In genomic region chr14:55372423-55372822, GRCh38 we compare ENCODE assay signal across 25 cellular contexts. TPM values are rescaled to one million over a fixed set of nuclear protein-coding genes. Genes with fewer than 3 reads are reported as not detected.
DNase-seq lines count a peak whose midpoint lies in the region; ATAC-seq and TF ChIP-seq lines count a peak whose summit lies in the region.
"Had no signal": no experiment of that assay in that cellular context is flagged by ENCODE, and none has a peak within 500 bp of the region (broad histone marks: within the 10 kb centered on the region; RNA-seq: fewer than 3 reads in every experiment).

No MANE protein-coding gene starts in this region.

- dilution Hi-C loops in IMR-90 (cut with HindIII; ENCODE audit: low sequenced_read_pairs, unreplicated experiment) = no loop called here

- CTCF ChIA-PET in activated CD4-positive, alpha-beta memory T cell treated with anti-CD3 and anti-CD28 coated beads for 36 hours (lab: Charles Lee) = interaction anchor here (1.1 to 2.8 kb wide), 6 partner anchors 14 to 127 kb away, joined by 3 to 21 read pairs (median 5); no protein-coding TSS in a partner anchor
- CTCF ChIA-PET in activated CD4-positive, alpha-beta memory T cell treated with anti-CD3 and anti-CD28 coated beads, Interleukin-2, amount 10 ng/mL, durations not matched to agents 7 days and 5 days (lab: Charles Lee) = interaction anchor here (0.6 to 1.6 kb wide), 2 partner anchors 55 to 392 kb away, joined by 3 to 4 read pairs; no protein-coding TSS in a partner anchor
- CTCF ChIA-PET in IMR-90 (lab: Yijun Ruan, JAX) = no interaction called here

- H3K4me3 ChIP-seq in IMR-90 (ENCODE audit: insufficient read depth, low read depth, low read length) = no peak overlapping the region
- H3K4me3 ChIP-seq in trophoblast cell (ENCODE audit: low read depth, low read length) = no peak overlapping the region
- H3K4me3 ChIP-seq: A549, smooth muscle cell, thoracic aorta, vagina had no signal

- H3K9me3 ChIP-seq in IMR-90 (ENCODE audit: control insufficient read depth, insufficient read depth, low read length) (no peaks in the 10 kb centered on the region), trophoblast cell (ENCODE audit: insufficient read depth, low read depth, low read length) (no peaks in the 10 kb centered on the region)
- H3K9me3 ChIP-seq: A549, thoracic aorta, vagina had no signal

- H2BK120ac ChIP-seq in IMR-90 (ENCODE audit: low read depth, low read length) = no peak overlapping the region
- no peak overlapping the region for H2BK120ac ChIP-seq in trophoblast cell (ENCODE audit: insufficient read depth, low read length, poor library complexity)

- H3K4me3 Mint-ChIP-seq in activated CD4-positive, alpha-beta memory T cell treated with anti-CD3 and anti-CD28 coated beads for 36 hours = no peak overlapping the region
- H3K4me3 Mint-ChIP-seq in activated CD4-positive, alpha-beta memory T cell treated with anti-CD3 and anti-CD28 coated beads, Interleukin-2, amount 10 ng/mL, durations not matched to agents 7 days and 5 days = no peak overlapping the region
- H3K4me3 Mint-ChIP-seq in central memory CD8-positive, alpha-beta T cell = no peak overlapping the region

- no peak overlapping the region for H4K5ac ChIP-seq in IMR-90 (ENCODE audit: low read depth, low read length)

- no peaks in the 10 kb centered on the region for H3K9me1 ChIP-seq in IMR-90 (ENCODE audit: insufficient read depth, low read length)

- H3K18ac ChIP-seq in IMR-90 (ENCODE audit: low read depth, low read length) (no peak overlapping the region), trophoblast cell (ENCODE audit: low read length) (no peak overlapping the region)

- peak overlapping the region; percentile 91 for H3K27ac Mint-ChIP-seq in activated CD4-positive, alpha-beta memory T cell treated with anti-CD3 and anti-CD28 coated beads for 36 hours
- H3K27ac Mint-ChIP-seq in activated CD4-positive, alpha-beta memory T cell treated with anti-CD3 and anti-CD28 coated beads, Interleukin-2, amount 10 ng/mL, durations not matched to agents 7 days and 5 days = no peak overlapping the region
- H3K27ac Mint-ChIP-seq in central memory CD8-positive, alpha-beta T cell (ENCODE audit: low read depth) = peak overlapping the region; percentile 89

- no peak overlapping the region for H3K56ac ChIP-seq in IMR-90 (ENCODE audit: extremely low read depth, insufficient read depth, low read length)

- H4K8ac ChIP-seq in IMR-90 (ENCODE audit: low read depth in 2 of 2, low read length in 2 of 2) (no peak overlapping the region), trophoblast cell (ENCODE audit: low read depth, low read length) (no peak overlapping the region)

- H3K4me1 Mint-ChIP-seq in activated CD4-positive, alpha-beta memory T cell treated with anti-CD3 and anti-CD28 coated beads for 36 hours (ENCODE audit: low read depth) = peaks cover 45% of the 10 kb centered on the region
- peaks cover 22% of the 10 kb centered on the region for H3K4me1 Mint-ChIP-seq in activated CD4-positive, alpha-beta memory T cell treated with anti-CD3 and anti-CD28 coated beads, Interleukin-2, amount 10 ng/mL, durations not matched to agents 7 days and 5 days
- peaks cover 25% of the 10 kb centered on the region for H3K4me1 Mint-ChIP-seq in central memory CD8-positive, alpha-beta T cell

- intact Hi-C loops in activated CD4-positive, alpha-beta memory T cell treated with anti-CD3 and anti-CD28 coated beads for 36 hours (cut with micrococcal nuclease) = loop anchor here (2.0 to 5.0 kb wide), 2 partner anchors 18 to 275 kb away; no protein-coding TSS in a partner anchor
- intact Hi-C loops in IMR-90 (cut with micrococcal nuclease) = no loop called here
- intact Hi-C loops in cardiac septum (cut with DNase I) = no loop called here

- no peak overlapping the region for H2AFZ ChIP-seq in IMR-90 (replicated peaks; ENCODE audit: low read length, poor library complexity)
- H2AFZ ChIP-seq in trophoblast cell (ENCODE audit: insufficient read depth, low read length, poor library complexity) = no peak overlapping the region

- no peaks in the 10 kb centered on the region for H3K27me3 Mint-ChIP-seq in activated CD4-positive, alpha-beta memory T cell treated with anti-CD3 and anti-CD28 coated beads for 36 hours
- H3K27me3 Mint-ChIP-seq in activated CD4-positive, alpha-beta memory T cell treated with anti-CD3 and anti-CD28 coated beads, Interleukin-2, amount 10 ng/mL, durations not matched to agents 7 days and 5 days = no peaks in the 10 kb centered on the region
- no peaks in the 10 kb centered on the region for H3K27me3 Mint-ChIP-seq in central memory CD8-positive, alpha-beta T cell

- no peaks in the 10 kb centered on the region for H3K9me3 Mint-ChIP-seq in activated CD4-positive, alpha-beta memory T cell treated with anti-CD3 and anti-CD28 coated beads for 36 hours
- H3K9me3 Mint-ChIP-seq in activated CD4-positive, alpha-beta memory T cell treated with anti-CD3 and anti-CD28 coated beads, Interleukin-2, amount 10 ng/mL, durations not matched to agents 7 days and 5 days = no peaks in the 10 kb centered on the region
- no peaks in the 10 kb centered on the region for H3K9me3 Mint-ChIP-seq in central memory CD8-positive, alpha-beta T cell

- H2BK15ac ChIP-seq in IMR-90 (ENCODE audit: low read depth, low read length) = no peak overlapping the region

- H3K4me1 ChIP-seq in IMR-90 (ENCODE audit: control insufficient read depth, insufficient read depth, low read length) = peaks cover 4% of the 10 kb centered on the region; the same call in 1 of the 2 replicates
- H3K4me1 ChIP-seq in trophoblast cell (ENCODE audit: control insufficient read depth in 1 of 2, insufficient read depth in 2 of 2, low read length in 2 of 2) = no peaks in the 10 kb centered on the region
- H3K4me1 ChIP-seq: A549 had no signal

- H3K4ac ChIP-seq in IMR-90 (ENCODE audit: low read depth, low read length) (no peak overlapping the region), trophoblast cell (ENCODE audit: low read depth, low read length) (no peak overlapping the region)

- no peak for TF ChIP-seq POLR2A in IMR-90 (IDR thresholded peaks at IDR 0.05; ENCODE audit: low read depth, low read length)

- TF ChIP-seq RAD21 in IMR-90 (IDR thresholded peaks at IDR 0.05; ENCODE audit: low read length) = no peak

- peak overlapping the region; percentile 5 for H4K12ac ChIP-seq in trophoblast cell (ENCODE audit: low read depth, low read length)

- H3K27me3 ChIP-seq in IMR-90 (ENCODE audit: control insufficient read depth, insufficient read depth, low read length) (no peaks in the 10 kb centered on the region), trophoblast cell (ENCODE audit: insufficient read depth, low read length) (no peaks in the 10 kb centered on the region)
- H3K27me3 ChIP-seq: vagina had no signal

- peaks cover 18% of the 10 kb centered on the region for H3K36me3 ChIP-seq in IMR-90 (ENCODE audit: control insufficient read depth, insufficient read depth, low read length)
- H3K36me3 ChIP-seq in trophoblast cell (ENCODE audit: control insufficient read depth in 1 of 2, insufficient read depth in 2 of 2, low read length in 2 of 2) = peaks cover 7 to 16% of the 10 kb centered on the region in 2 experiments

- POLR2A ChIA-PET in activated CD4-positive, alpha-beta memory T cell treated with anti-CD3 and anti-CD28 coated beads for 36 hours (lab: Charles Lee) = interaction anchor here (1.2 to 1.7 kb wide), 2 partner anchors 10 to 14 kb away, joined by 3 to 8 read pairs; no protein-coding TSS in a partner anchor
- POLR2A ChIA-PET in activated CD4-positive, alpha-beta memory T cell treated with anti-CD3 and anti-CD28 coated beads, Interleukin-2, amount 10 ng/mL, durations not matched to agents 7 days and 5 days (lab: Charles Lee) = interaction anchor here (1.1 to 1.3 kb wide), 2 partner anchors 20 to 346 kb away, joined by 3 read pairs; partner anchors contain the start of genes SOCS4 and WDHD1
- POLR2A ChIA-PET in IMR-90 (lab: Charles Lee; ENCODE audit: unreplicated experiment) = no interaction called here

- H2BK12ac ChIP-seq in trophoblast cell (ENCODE audit: low read length) = no peak overlapping the region

- H2AK9ac ChIP-seq in IMR-90 (replicated peaks; ENCODE audit: low read depth, low read length, poor library complexity) = no peak overlapping the region

- no peaks in the 10 kb centered on the region for H4K20me1 ChIP-seq in IMR-90 (ENCODE audit: insufficient read depth, low read length)

- H4K91ac ChIP-seq in IMR-90 (ENCODE audit: insufficient read depth, low read depth, low read length) = peak overlapping the region; percentile 45; the same call in 1 of the 2 replicates
- H4K91ac ChIP-seq in trophoblast cell (ENCODE audit: low read depth, low read length) = no peak overlapping the region

- H3K27ac ChIP-seq in IMR-90 (ENCODE audit: insufficient read depth, low read length) (no peak overlapping the region), trophoblast cell (ENCODE audit: low read depth, low read length) (no peak overlapping the region)
- H3K27ac ChIP-seq: A549, thoracic aorta, vagina had no signal

- WGBS in IMR-90 (ENCODE audit: extremely low coverage in 2 of 2, insufficient read length in 1 of 2), 2 experiments = no CpG with 5 or more reads among the region's 1 CpG
- WGBS in trophoblast cell (ENCODE audit: extremely low coverage, insufficient coverage, insufficient read length) = no CpG with 5 or more reads among the region's 1 CpG

- no peak overlapping the region for H2BK5ac ChIP-seq in IMR-90 (ENCODE audit: low read depth, low read length, poor library complexity, severe bottlenecking)
- H2BK5ac ChIP-seq in trophoblast cell (ENCODE audit: low read depth, low read length, poor library complexity) = no peak overlapping the region

- H3K4me2 ChIP-seq in IMR-90 (ENCODE audit: low read depth, low read length) = no peak overlapping the region
- no peak overlapping the region for H3K4me2 ChIP-seq in trophoblast cell (ENCODE audit: low read length)
- H3K4me2 ChIP-seq: A549, smooth muscle cell had no signal

- no peak overlapping the region for H2BK20ac ChIP-seq in IMR-90 (ENCODE audit: low read depth, low read length)

- no peak for TF ChIP-seq CTCF in IMR-90 (conservative IDR thresholded peaks at IDR 0.05; ENCODE audit: low read depth, low read length)

- H2AK5ac ChIP-seq in IMR-90 (ENCODE audit: low read depth, low read length) = no peak overlapping the region
- no peak overlapping the region for H2AK5ac ChIP-seq in trophoblast cell (ENCODE audit: low read length)

- H3K36me3 Mint-ChIP-seq in activated CD4-positive, alpha-beta memory T cell treated with anti-CD3 and anti-CD28 coated beads for 36 hours = peaks cover 28% of the 10 kb centered on the region
- H3K36me3 Mint-ChIP-seq in activated CD4-positive, alpha-beta memory T cell treated with anti-CD3 and anti-CD28 coated beads, Interleukin-2, amount 10 ng/mL, durations not matched to agents 7 days and 5 days (ENCODE audit: low read depth) = peaks cover 40% of the 10 kb centered on the region
- peaks cover 29% of the 10 kb centered on the region for H3K36me3 Mint-ChIP-seq in central memory CD8-positive, alpha-beta T cell (ENCODE audit: insufficient read depth)

- H3K9ac ChIP-seq in IMR-90 (ENCODE audit: low read depth, low read length) = no peak overlapping the region
- no peak overlapping the region for H3K9ac ChIP-seq in trophoblast cell (ENCODE audit: low read length)

- in situ Hi-C loops in IMR-90 (cut with MboI; ENCODE audit: low sequenced_read_pairs) = no loop called here

- no peak overlapping the region for H3K14ac ChIP-seq in IMR-90 (replicated peaks; ENCODE audit: low read depth, low read length)
- H3K14ac ChIP-seq in trophoblast cell (ENCODE audit: low read length) = no peak overlapping the region

- H3K23ac ChIP-seq in IMR-90 (ENCODE audit: low read depth, low read length) (no peak overlapping the region), trophoblast cell (ENCODE audit: low read length) (no peak overlapping the region)

- no TSS peak for BruUV-seq in IMR-90 (replicated peaks; lab: Mats Ljungman, UMichigan)

- H3K79me2 ChIP-seq in trophoblast cell (ENCODE audit: control insufficient read depth, insufficient read depth, low read length, poor library complexity) = no peaks in the 10 kb centered on the region

- peaks cover 3 to 4% of the 10 kb centered on the region in 2 experiments; a peak in 1 of 4 replicates for H3K79me1 ChIP-seq in IMR-90 (ENCODE audit: low read depth in 1 of 2, low read length in 2 of 2)
- H3K79me1 ChIP-seq in trophoblast cell (ENCODE audit: low read length) = no peaks in the 10 kb centered on the region

- ATAC-seq in IMR-90 (ENCODE audit: low read depth) = no peak
- ATAC-seq in central memory CD8-positive, alpha-beta T cell (replicated peaks; ENCODE audit: extremely low read depth, poor library complexity, severe bottlenecking) = no peak
- no peak for ATAC-seq in HG03571 (IDR thresholded peaks at IDR 0.05; ENCODE audit: unreplicated experiment)
- ATAC-seq: A549, PC-3, Right ventricle myocardium inferior had no signal

- no peak for DNase-seq in activated CD4-positive, alpha-beta memory T cell treated with anti-CD3 and anti-CD28 coated beads for 36 hours
- DNase-seq in activated CD4-positive, alpha-beta memory T cell treated with anti-CD3 and anti-CD28 coated beads, Interleukin-2, amount 10 ng/mL, durations not matched to agents 7 days and 5 days = no peak
- DNase-seq in IMR-90 (no peak), trophoblast cell (no peak), cerebellar cortex (ENCODE audit: low spot score) (no peak), cardiac septum (ENCODE audit: low spot score) (no peak)
- DNase-seq in central memory CD8-positive, alpha-beta T cell (ENCODE audit: low spot score in 2 of 2) = no peak
- DNase-seq: activated CD4-positive, CD25-positive, alpha-beta regulatory T cell treated with anti-CD3 and anti-CD28 coated beads, Interleukin-2, amount 50 U/mL, for 72 hours; activated effector memory CD4-positive, alpha-beta T cell treated with anti-CD3 and anti-CD28 coated beads, Interleukin-2, amount 50 U/mL, for 16 hours; anterior cingulate cortex; caudate nucleus; DMS79 treated with DMSO at 0.1 percent for 48 hours; Karpas-422; MV-4-11; NCI-H510A treated with DMSO at 0.1 percent for 48 hours; occipital lobe; PC-3; retina; stimulated activated CD4-positive, alpha-beta T cell treated with anti-CD3 and anti-CD28 coated beads, Interleukin-2, amount 100 ng/mL, for 24 hours had no signal

RNA-seq across cellular contexts. Expression of gene ATG14, which starts 39.2 kb away (rescaled TPM):
- total RNA-seq in activated CD4-positive, alpha-beta memory T cell treated with anti-CD3 and anti-CD28 coated beads for 36 hours = 1 to 10 TPM; 5.0 to 5.1 TPM
- total RNA-seq in activated CD4-positive, alpha-beta memory T cell treated with anti-CD3 and anti-CD28 coated beads, Interleukin-2, amount 10 ng/mL, durations not matched to agents 7 days and 5 days = 1 to 10 TPM; 5.5 TPM
- 12.4 and 13.3 TPM in 2 replicates for total RNA-seq in IMR-90 (2012; rRNA removed)
- 3.6 and 5.0 TPM in 2 replicates for polyA plus RNA-seq in IMR-90 (2012; rRNA removed)
- 1.3 and 1.4 TPM in 2 replicates for polyA plus RNA-seq in IMR-90 (2012; cell fraction: cytosol; rRNA removed)
- polyA plus RNA-seq in IMR-90 (2012; cell fraction: nucleus; rRNA removed; ENCODE audit: low replicate concordance) = 5.8 and 22.7 TPM in 2 replicates
- polyA plus RNA-seq in trophoblast cell (2013) = 7.1 and 7.2 TPM in 2 replicates
- total RNA-seq in cardiac septum = 12.5 TPM
